Comparison of ENCODE assay signal across 9 cellular contexts in the genomic region with DNA sequence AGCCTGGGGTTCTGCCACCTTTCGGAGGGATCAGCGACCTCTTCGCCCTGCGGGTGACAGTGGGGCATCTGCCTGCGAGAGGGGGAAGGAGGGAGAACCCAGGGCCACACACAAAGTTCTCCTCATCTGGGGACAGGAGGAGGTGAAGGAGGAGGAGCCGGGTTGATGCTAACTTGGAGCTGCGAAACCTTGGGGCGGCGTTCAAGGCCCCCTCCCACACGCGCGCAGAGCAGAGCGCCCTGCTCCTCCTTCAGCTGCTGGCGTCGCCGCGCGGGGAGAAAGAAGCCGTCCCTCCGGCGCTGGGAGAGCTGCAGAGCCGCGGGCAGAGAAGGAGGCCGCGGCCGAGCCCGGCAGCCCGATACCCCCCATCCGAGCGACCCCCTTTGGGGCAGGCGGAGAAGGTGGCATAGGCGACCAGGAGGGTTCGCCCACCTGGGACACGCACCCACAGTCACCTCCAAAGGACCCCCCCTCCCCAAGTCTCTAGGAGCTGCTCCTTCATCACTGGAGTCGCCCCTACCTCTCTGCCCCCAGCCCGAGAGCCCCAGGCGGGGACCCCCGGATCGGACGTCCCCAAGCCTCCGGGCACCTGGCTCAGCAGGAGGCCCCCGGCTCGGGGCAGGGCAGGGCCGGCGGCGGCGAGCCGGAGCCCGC. TPM values are rescaled to one million over a fixed set of nuclear protein-coding genes. Genes with fewer than 3 reads are reported as not detected.
DNase-seq lines count a peak whose midpoint lies in the region; ATAC-seq and TF ChIP-seq lines count a peak whose summit lies in the region.
"Had no signal": no experiment of that assay in that cellular context is flagged by ENCODE, and none has a peak within 500 bp of the region (broad histone marks: within the 10 kb centered on the region; RNA-seq: fewer than 3 reads in every experiment).

A gene with protein sequence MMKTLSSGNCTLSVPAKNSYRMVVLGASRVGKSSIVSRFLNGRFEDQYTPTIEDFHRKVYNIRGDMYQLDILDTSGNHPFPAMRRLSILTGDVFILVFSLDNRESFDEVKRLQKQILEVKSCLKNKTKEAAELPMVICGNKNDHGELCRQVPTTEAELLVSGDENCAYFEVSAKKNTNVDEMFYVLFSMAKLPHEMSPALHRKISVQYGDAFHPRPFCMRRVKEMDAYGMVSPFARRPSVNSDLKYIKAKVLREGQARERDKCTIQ (plus strand): TSS at position 232 of the 654 bp plus-strand sequence. CDS start 5,979 bp downstream, outside the sequence.

- H3K9me3 ChIP-seq in trophoblast cell (ENCODE audit: insufficient read depth, low read depth, low read length) = peaks cover 5% of the 10 kb centered on the region

- H2BK5ac ChIP-seq in trophoblast cell (ENCODE audit: low read depth, low read length, poor library complexity) = no peak within 1 kb of the TSS

- H3K27me3 ChIP-seq in trophoblast cell (ENCODE audit: insufficient read depth, low read length) = peaks cover 14% of the 10 kb centered on the region

- H3K9me3 Mint-ChIP-seq in activated T-helper 17 cell treated with anti-CD3 and anti-CD28 coated beads, Interleukin-2, amount 50 U/mL, for 72 hours = no peaks in the 10 kb centered on the region
- peaks cover 5% of the 10 kb centered on the region for H3K9me3 Mint-ChIP-seq in glutamatergic neuron (ENCODE audit: unreplicated experiment)

- no peak within 1 kb of the TSS for H2BK120ac ChIP-seq in trophoblast cell (ENCODE audit: insufficient read depth, low read length, poor library complexity)

- no peak within 1 kb of the TSS for H3K27ac Mint-ChIP-seq in activated T-helper 17 cell treated with anti-CD3 and anti-CD28 coated beads, Interleukin-2, amount 50 U/mL, for 72 hours
- no peak within 1 kb of the TSS for H3K27ac Mint-ChIP-seq in glutamatergic neuron (ENCODE audit: unreplicated experiment)

- WGBS in trophoblast cell (ENCODE audit: extremely low coverage, insufficient coverage, insufficient read length) = no CpG with 5 or more reads among the region's 49 CpGs

- H3K4ac ChIP-seq in trophoblast cell (ENCODE audit: low read depth, low read length) = no peak within 1 kb of the TSS

- H2AK5ac ChIP-seq in trophoblast cell (ENCODE audit: low read length) = no peak within 1 kb of the TSS

- no peak within 1 kb of the TSS for H3K18ac ChIP-seq in trophoblast cell (ENCODE audit: low read length)

- peak in 2 of 3 experiments; percentile 61 to 68 for DNase-seq in NCI-H1417 (lab: John Stamatoyannopoulos, UW)
- DNase-seq in NCI-H1417 treated with DMSO at 0.1 percent for 48 hours (lab: John Stamatoyannopoulos, UW) = no peak
- DNase-seq in NCI-H146 treated with DMSO at 0.1 percent for 48 hours (lab: John Stamatoyannopoulos, UW; ENCODE audit: unreplicated experiment) = peak; percentile 60
- DNase-seq in glutamatergic neuron = peak; percentile 55
- peak in 1 of 2 donors; percentile 47 for DNase-seq in trophoblast cell

- TF ChIP-seq CTCF in glutamatergic neuron (IDR thresholded peaks at IDR 0.05; ENCODE audit: partially characterized antibody, unreplicated experiment) = no peak

- no peak within 1 kb of the TSS for H3K9ac ChIP-seq in trophoblast cell (ENCODE audit: low read length)

- no peaks in the 10 kb centered on the region for H3K79me1 ChIP-seq in trophoblast cell (ENCODE audit: low read length)

- peak within 1 kb of the TSS; percentile 69 for H3K4me3 ChIP-seq in trophoblast cell (ENCODE audit: low read depth, low read length)

- no peak within 1 kb of the TSS for H2BK12ac ChIP-seq in trophoblast cell (ENCODE audit: low read length)

- H4K12ac ChIP-seq in trophoblast cell (ENCODE audit: low read depth, low read length) = no peak within 1 kb of the TSS

- H3K4me2 ChIP-seq in trophoblast cell (ENCODE audit: low read length) = peak within 1 kb of the TSS; percentile 95

- no peak within 1 kb of the TSS for H3K27ac ChIP-seq in trophoblast cell (ENCODE audit: low read depth, low read length)
- H3K27ac ChIP-seq: epithelial cell of prostate had no signal

- no peak within 1 kb of the TSS for H3K14ac ChIP-seq in trophoblast cell (ENCODE audit: low read length)

- H3K27me3 Mint-ChIP-seq in activated T-helper 17 cell treated with anti-CD3 and anti-CD28 coated beads, Interleukin-2, amount 50 U/mL, for 72 hours = peaks cover 22% of the 10 kb centered on the region
- H3K27me3 Mint-ChIP-seq in glutamatergic neuron (ENCODE audit: unreplicated experiment) = peaks cover 12% of the 10 kb centered on the region

- H3K4me3 Mint-ChIP-seq in activated T-helper 17 cell treated with anti-CD3 and anti-CD28 coated beads, Interleukin-2, amount 50 U/mL, for 72 hours = peak within 1 kb of the TSS; percentile 48
- peak within 1 kb of the TSS; percentile 70 for H3K4me3 Mint-ChIP-seq in glutamatergic neuron (ENCODE audit: unreplicated experiment)

- H4K8ac ChIP-seq in trophoblast cell (ENCODE audit: low read depth, low read length) = no peak within 1 kb of the TSS

- no peaks in the 10 kb centered on the region for H3K36me3 Mint-ChIP-seq in activated T-helper 17 cell treated with anti-CD3 and anti-CD28 coated beads, Interleukin-2, amount 50 U/mL, for 72 hours (ENCODE audit: low read depth)
- no peaks in the 10 kb centered on the region for H3K36me3 Mint-ChIP-seq in glutamatergic neuron (ENCODE audit: unreplicated experiment)

- peaks cover 7 to 13% of the 10 kb centered on the region in 2 experiments for H3K4me1 ChIP-seq in trophoblast cell (ENCODE audit: control insufficient read depth in 1 of 2, insufficient read depth in 2 of 2, low read length in 2 of 2)

- peak within 1 kb of the TSS; percentile 37 for H2AFZ ChIP-seq in trophoblast cell (ENCODE audit: insufficient read depth, low read length, poor library complexity)

- no peaks in the 10 kb centered on the region for H3K4me1 Mint-ChIP-seq in activated T-helper 17 cell treated with anti-CD3 and anti-CD28 coated beads, Interleukin-2, amount 50 U/mL, for 72 hours
- no peaks in the 10 kb centered on the region for H3K4me1 Mint-ChIP-seq in glutamatergic neuron (ENCODE audit: low read depth, unreplicated experiment)

- ATAC-seq in activated T-helper 17 cell treated with anti-CD3 and anti-CD28 coated beads, Interleukin-2, amount 50 U/mL, for 72 hours (replicated peaks) = peak; percentile 57
- ATAC-seq in HG02588 (IDR thresholded peaks at IDR 0.05; ENCODE audit: unreplicated experiment) (no peak), GM19463 (IDR thresholded peaks at IDR 0.05; ENCODE audit: unreplicated experiment) (no peak)

- no peaks in the 10 kb centered on the region for H3K79me2 ChIP-seq in trophoblast cell (ENCODE audit: control insufficient read depth, insufficient read depth, low read length, poor library complexity)

- no peak within 1 kb of the TSS for H4K91ac ChIP-seq in trophoblast cell (ENCODE audit: low read depth, low read length)

- no peaks in the 10 kb centered on the region for H3K36me3 ChIP-seq in trophoblast cell (ENCODE audit: control insufficient read depth in 1 of 2, insufficient read depth in 2 of 2, low read length in 2 of 2)

- no peak within 1 kb of the TSS for H3K23ac ChIP-seq in trophoblast cell (ENCODE audit: low read length)

RNA-seq across cellular contexts. Expression of the gene that starts here (rescaled TPM):
- under 1 TPM in 1 of 2 donors, not detected in 1; 0.37 TPM for total RNA-seq in activated T-helper 17 cell treated with anti-CD3 and anti-CD28 coated beads, Interleukin-2, amount 50 U/mL, for 72 hours
- total RNA-seq in glutamatergic neuron (ENCODE audit: unreplicated experiment) = 0.20 TPM
- polyA plus RNA-seq in trophoblast cell (2013) = 0.11 and 0.14 TPM in 2 replicates

Comparison
In these comparisons a context has a peak if more than half of its experiments do, and no peak if none do; other contexts are left out.
1. Peak in ATAC-seq in activated T-helper 17 cell treated with anti-CD3 and anti-CD28 coated beads, Interleukin-2, amount 50 U/mL, for 72 hours; RNA of the gene not detected or under 1 TPM.
2. Peak in DNase-seq in glutamatergic neuron; RNA of the gene not detected or under 1 TPM.